Comparison of ENCODE assay signal across 1 cellular context in genomic region chr1:200739499-200740290, GRCh38.
A peak's percentile ranks its signal among the peaks of the same experiment; 100 is the strongest.
TF ChIP-seq lines count a peak whose summit lies in the region.

No MANE protein-coding gene starts in this region.

TF ChIP-seq in H1, 55 proteins besides CTCF, POLR2A, EP300 and RAD21 (continued from another document):
- TF ChIP-seq CHD7 (IDR thresholded peaks at IDR 0.05; ENCODE audit: insufficient replicate concordance, low read length) (no peak), KDM4A (IDR thresholded peaks at IDR 0.05; ENCODE audit: low read depth, low read length, severe bottlenecking) (peak; percentile 85), BACH1 (IDR thresholded peaks at IDR 0.05; ENCODE audit: low read length) (peak; percentile 30; the same call in 1 of the 2 replicates), RBBP5 (IDR thresholded peaks at IDR 0.05; ENCODE audit: borderline replicate concordance, low read depth, low read length) (peak; percentile 20; the same call in 1 of the 2 replicates)
TF ChIP-seq in H1: peak in this region for 4.
